1 cellular context compared by ENCODE assay signal in the genomic region with DNA sequence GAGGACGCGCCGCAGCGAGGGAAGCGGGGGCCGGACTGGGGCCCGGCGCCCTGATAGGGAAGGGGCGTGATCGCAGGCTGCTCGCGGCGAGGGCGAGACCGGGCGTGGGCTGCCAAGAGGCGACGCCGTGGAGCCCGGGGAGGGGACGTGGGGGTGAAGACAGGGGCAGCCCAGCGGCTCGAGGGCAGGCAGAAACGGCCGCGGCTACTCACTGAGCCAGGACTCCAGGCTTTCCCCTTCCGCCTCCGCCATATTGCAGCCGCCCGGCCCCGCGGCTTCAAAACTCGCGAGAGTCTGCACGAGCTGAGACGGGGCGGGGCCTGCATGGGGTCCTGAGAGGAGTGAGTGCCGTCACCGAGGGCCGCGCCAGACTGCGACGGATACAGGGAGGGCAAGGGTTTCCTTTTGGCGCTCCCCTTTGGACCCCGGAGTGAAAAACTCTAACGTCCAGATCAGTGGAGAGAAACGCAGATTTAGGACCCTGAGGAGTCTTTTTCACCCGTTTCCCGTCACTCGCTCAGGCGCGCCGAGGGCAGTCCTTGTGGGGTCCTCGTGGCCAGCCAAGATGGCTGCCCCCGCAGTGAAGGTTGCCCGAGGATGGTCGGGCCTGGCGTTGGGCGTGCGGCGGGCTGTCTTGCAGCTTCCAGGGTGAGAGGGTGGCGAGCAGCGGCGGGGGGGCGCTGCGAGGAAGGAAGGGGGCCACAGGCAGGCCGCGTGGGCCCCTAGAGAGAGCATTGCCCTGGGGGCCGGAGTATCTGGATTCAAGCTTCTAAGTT.
TF ChIP-seq lines count a peak whose summit lies in the region.

A gene with protein sequence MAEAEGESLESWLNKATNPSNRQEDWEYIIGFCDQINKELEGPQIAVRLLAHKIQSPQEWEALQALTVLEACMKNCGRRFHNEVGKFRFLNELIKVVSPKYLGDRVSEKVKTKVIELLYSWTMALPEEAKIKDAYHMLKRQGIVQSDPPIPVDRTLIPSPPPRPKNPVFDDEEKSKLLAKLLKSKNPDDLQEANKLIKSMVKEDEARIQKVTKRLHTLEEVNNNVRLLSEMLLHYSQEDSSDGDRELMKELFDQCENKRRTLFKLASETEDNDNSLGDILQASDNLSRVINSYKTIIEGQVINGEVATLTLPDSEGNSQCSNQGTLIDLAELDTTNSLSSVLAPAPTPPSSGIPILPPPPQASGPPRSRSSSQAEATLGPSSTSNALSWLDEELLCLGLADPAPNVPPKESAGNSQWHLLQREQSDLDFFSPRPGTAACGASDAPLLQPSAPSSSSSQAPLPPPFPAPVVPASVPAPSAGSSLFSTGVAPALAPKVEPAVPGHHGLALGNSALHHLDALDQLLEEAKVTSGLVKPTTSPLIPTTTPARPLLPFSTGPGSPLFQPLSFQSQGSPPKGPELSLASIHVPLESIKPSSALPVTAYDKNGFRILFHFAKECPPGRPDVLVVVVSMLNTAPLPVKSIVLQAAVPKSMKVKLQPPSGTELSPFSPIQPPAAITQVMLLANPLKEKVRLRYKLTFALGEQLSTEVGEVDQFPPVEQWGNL (minus strand): TSS at position 271 of the 776 bp plus-strand sequence. CDS start 19 bp downstream, at position 252.
MRPS7 (plus strand) TSS at position 544 of the 776 bp plus-strand sequence; CDS start at position 566, 22 bp downstream.

TF ChIP-seq in HepG2, 621 proteins besides CTCF, POLR2A, EP300 and RAD21 (continued from another document and continues in another):
- TF ChIP-seq, protein P1, sequence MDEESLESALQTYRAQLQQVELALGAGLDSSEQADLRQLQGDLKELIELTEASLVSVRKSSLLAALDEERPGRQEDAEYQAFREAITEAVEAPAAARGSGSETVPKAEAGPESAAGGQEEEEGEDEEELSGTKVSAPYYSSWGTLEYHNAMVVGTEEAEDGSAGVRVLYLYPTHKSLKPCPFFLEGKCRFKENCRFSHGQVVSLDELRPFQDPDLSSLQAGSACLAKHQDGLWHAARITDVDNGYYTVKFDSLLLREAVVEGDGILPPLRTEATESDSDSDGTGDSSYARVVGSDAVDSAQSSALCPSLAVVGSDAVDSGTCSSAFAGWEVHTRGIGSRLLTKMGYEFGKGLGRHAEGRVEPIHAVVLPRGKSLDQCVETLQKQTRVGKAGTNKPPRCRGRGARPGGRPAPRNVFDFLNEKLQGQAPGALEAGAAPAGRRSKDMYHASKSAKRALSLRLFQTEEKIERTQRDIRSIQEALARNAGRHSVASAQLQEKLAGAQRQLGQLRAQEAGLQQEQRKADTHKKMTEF (CRISPR knock-in tag; IDR thresholded peaks at IDR 0.05): peak; percentile 88
- TF ChIP-seq MBD4 (IDR thresholded peaks at IDR 0.05; ENCODE audit: borderline replicate concordance, low read length) (no peak), TARDBP (CRISPR knock-in tag; IDR thresholded peaks at IDR 0.05) (peak; percentile 86), POGZ (CRISPR knock-in tag; IDR thresholded peaks at IDR 0.05) (peak; percentile 36; the same call in 1 of the 2 replicates), HIVEP1 (CRISPR knock-in tag; IDR thresholded peaks at IDR 0.05) (no peak; the same call in 1 of the 2 replicates), GATAD2A (CRISPR knock-in tag; IDR thresholded peaks at IDR 0.05) (no peak; the same call in none of the 2 replicates), FOXA3 (CRISPR knock-in tag; IDR thresholded peaks at IDR 0.05) (no peak), SIN3B (IDR thresholded peaks at IDR 0.05; ENCODE audit: low read length) (peak; percentile 57; the same call in 1 of the 2 replicates), ZNF510 (CRISPR knock-in tag; IDR thresholded peaks at IDR 0.05; ENCODE audit: low read depth) (peak; percentile 55; the same call in 1 of the 2 replicates), ZMAT3 (CRISPR knock-in tag; conservative IDR thresholded peaks at IDR 0.05) (peak; percentile 85), ZKSCAN5 (CRISPR knock-in tag; IDR thresholded peaks at IDR 0.05) (no peak), ZNF224 (CRISPR knock-in tag; IDR thresholded peaks at IDR 0.05) (peak; percentile 98; the same call in 1 of the 2 replicates), SRY (CRISPR knock-in tag; IDR thresholded peaks at IDR 0.05) (peak; percentile 89), ZNF264 (CRISPR knock-in tag; IDR thresholded peaks at IDR 0.05) (no peak), MTF1 (CRISPR knock-in tag; IDR thresholded peaks at IDR 0.05) (no peak), ZNF343 (CRISPR knock-in tag; IDR thresholded peaks at IDR 0.05) (no peak; the same call in 1 of the 2 replicates), SNRNP70 (IDR thresholded peaks at IDR 0.05; ENCODE audit: low read depth, low read length) (no peak), MAF1 (CRISPR knock-in tag; IDR thresholded peaks at IDR 0.05; ENCODE audit: borderline replicate concordance) (peak; percentile 67), RERE (CRISPR knock-in tag; IDR thresholded peaks at IDR 0.05; ENCODE audit: low read depth) (no peak), ZMYM2 (CRISPR knock-in tag; IDR thresholded peaks at IDR 0.05) (peak; percentile 81), NR2C2 (CRISPR knock-in tag; IDR thresholded peaks at IDR 0.05; ENCODE audit: borderline replicate concordance) (peak; percentile 69), FIP1L1 (IDR thresholded peaks at IDR 0.05; ENCODE audit: borderline replicate concordance, insufficient read depth, low read depth, low read length) (no peak)
- TF ChIP-seq, protein P2, sequence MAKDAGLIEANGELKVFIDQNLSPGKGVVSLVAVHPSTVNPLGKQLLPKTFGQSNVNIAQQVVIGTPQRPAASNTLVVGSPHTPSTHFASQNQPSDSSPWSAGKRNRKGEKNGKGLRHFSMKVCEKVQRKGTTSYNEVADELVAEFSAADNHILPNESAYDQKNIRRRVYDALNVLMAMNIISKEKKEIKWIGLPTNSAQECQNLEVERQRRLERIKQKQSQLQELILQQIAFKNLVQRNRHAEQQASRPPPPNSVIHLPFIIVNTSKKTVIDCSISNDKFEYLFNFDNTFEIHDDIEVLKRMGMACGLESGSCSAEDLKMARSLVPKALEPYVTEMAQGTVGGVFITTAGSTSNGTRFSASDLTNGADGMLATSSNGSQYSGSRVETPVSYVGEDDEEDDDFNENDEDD (CRISPR knock-in tag; IDR thresholded peaks at IDR 0.05; ENCODE audit: borderline replicate concordance): peak; percentile 43; the same call in 1 of the 2 replicates
- TF ChIP-seq, protein P3, sequence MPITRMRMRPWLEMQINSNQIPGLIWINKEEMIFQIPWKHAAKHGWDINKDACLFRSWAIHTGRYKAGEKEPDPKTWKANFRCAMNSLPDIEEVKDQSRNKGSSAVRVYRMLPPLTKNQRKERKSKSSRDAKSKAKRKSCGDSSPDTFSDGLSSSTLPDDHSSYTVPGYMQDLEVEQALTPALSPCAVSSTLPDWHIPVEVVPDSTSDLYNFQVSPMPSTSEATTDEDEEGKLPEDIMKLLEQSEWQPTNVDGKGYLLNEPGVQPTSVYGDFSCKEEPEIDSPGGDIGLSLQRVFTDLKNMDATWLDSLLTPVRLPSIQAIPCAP (CRISPR knock-in tag; IDR thresholded peaks at IDR 0.05; ENCODE audit: low read depth): 0 out of 2 replicates have a peak, but pooled peaks have one; percentile 17
- TF ChIP-seq, protein P4, sequence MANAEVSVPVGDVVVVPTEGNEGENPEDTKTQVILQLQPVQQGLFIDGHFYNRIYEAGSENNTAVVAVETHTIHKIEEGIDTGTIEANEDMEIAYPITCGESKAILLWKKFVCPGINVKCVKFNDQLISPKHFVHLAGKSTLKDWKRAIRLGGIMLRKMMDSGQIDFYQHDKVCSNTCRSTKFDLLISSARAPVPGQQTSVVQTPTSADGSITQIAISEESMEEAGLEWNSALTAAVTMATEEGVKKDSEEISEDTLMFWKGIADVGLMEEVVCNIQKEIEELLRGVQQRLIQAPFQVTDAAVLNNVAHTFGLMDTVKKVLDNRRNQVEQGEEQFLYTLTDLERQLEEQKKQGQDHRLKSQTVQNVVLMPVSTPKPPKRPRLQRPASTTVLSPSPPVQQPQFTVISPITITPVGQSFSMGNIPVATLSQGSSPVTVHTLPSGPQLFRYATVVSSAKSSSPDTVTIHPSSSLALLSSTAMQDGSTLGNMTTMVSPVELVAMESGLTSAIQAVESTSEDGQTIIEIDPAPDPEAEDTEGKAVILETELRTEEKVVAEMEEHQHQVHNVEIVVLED (CRISPR knock-in tag; IDR thresholded peaks at IDR 0.05; ENCODE audit: borderline replicate concordance): peak; percentile 82
- TF ChIP-seq, protein P5, sequence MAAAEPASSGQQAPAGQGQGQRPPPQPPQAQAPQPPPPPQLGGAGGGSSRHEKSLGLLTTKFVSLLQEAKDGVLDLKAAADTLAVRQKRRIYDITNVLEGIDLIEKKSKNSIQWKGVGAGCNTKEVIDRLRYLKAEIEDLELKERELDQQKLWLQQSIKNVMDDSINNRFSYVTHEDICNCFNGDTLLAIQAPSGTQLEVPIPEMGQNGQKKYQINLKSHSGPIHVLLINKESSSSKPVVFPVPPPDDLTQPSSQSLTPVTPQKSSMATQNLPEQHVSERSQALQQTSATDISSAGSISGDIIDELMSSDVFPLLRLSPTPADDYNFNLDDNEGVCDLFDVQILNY (CRISPR knock-in tag; conservative IDR thresholded peaks at IDR 0.05): peak; percentile 21; the same call in 1 of the 2 replicates
- TF ChIP-seq, protein P6, sequence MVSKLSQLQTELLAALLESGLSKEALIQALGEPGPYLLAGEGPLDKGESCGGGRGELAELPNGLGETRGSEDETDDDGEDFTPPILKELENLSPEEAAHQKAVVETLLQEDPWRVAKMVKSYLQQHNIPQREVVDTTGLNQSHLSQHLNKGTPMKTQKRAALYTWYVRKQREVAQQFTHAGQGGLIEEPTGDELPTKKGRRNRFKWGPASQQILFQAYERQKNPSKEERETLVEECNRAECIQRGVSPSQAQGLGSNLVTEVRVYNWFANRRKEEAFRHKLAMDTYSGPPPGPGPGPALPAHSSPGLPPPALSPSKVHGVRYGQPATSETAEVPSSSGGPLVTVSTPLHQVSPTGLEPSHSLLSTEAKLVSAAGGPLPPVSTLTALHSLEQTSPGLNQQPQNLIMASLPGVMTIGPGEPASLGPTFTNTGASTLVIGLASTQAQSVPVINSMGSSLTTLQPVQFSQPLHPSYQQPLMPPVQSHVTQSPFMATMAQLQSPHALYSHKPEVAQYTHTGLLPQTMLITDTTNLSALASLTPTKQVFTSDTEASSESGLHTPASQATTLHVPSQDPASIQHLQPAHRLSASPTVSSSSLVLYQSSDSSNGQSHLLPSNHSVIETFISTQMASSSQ (IDR thresholded peaks at IDR 0.05; ENCODE audit: low read depth): peak; percentile 34; the same call in 1 of the 2 replicates
- TF ChIP-seq, protein P6 (CRISPR knock-in tag; IDR thresholded peaks at IDR 0.05; ENCODE audit: borderline replicate concordance): peak; percentile 62; the same call in 1 of the 2 replicates
